ENCODE assay signal across 8 cellular contexts in genomic region chr15:59918994-59919951, GRCh38.
DNase-seq lines count a peak whose midpoint lies in the region; ATAC-seq and TF ChIP-seq lines count a peak whose summit lies in the region.

No MANE protein-coding gene starts in this region.

- peak; percentile 94 for ATAC-seq in GM21717 (IDR thresholded peaks at IDR 0.05; ENCODE audit: unreplicated experiment)

- H3K27ac ChIP-seq in MM.1S (ENCODE audit: low read length), result peak overlapping the region; percentile 13; the same call in 1 of the 2 replicates

- DNase-seq in EL, result peak; percentile 63
- DNase-seq in MM.1S, result no peak
- DNase-seq in astrocyte of the cerebellum (ENCODE audit: low read depth), result peak; percentile 43
- DNase-seq in stimulated activated CD8-positive, alpha-beta memory T cell treated with anti-CD3 and anti-CD28 coated beads, Interleukin-12 subunit alpha, Interleukin-12 subunit beta, amount 100 ng/mL, for 4 hours (ENCODE audit: low read depth), result peak; percentile 3
- DNase-seq in medulla oblongata (ENCODE audit: extremely low spot score), result no peak
- no peak for DNase-seq in COLO668 (lab: John Stamatoyannopoulos, UW; ENCODE audit: unreplicated experiment)
- no peak for DNase-seq in islet precursor cell

- no peaks in the 10 kb centered on the region for H3K9me2 ChIP-seq in MM.1S (replicated peaks; ENCODE audit: insufficient read depth, low read length)

- H3K79me2 ChIP-seq in MM.1S (ENCODE audit: low read length), result no peaks in the 10 kb centered on the region

- H2AFZ ChIP-seq in MM.1S (ENCODE audit: low read length), result peak overlapping the region; percentile 63; the same call in 1 of the 2 replicates

- TF ChIP-seq CTCF in MM.1S (IDR thresholded peaks at IDR 0.05; ENCODE audit: low read length), result no peak
- no peak for TF ChIP-seq CTCF in astrocyte of the cerebellum (IDR thresholded peaks at IDR 0.05; ENCODE audit: low read depth, low read length, missing control alignments)

- no peaks in the 10 kb centered on the region for H3F3A ChIP-seq in MM.1S (ENCODE audit: insufficient read depth, low read length)

- H3K4me3 ChIP-seq in MM.1S (ENCODE audit: low read length) (no peak overlapping the region), astrocyte of the cerebellum (ENCODE audit: low read depth, low read length) (no peak overlapping the region)

- no peaks in the 10 kb centered on the region for H4K20me1 ChIP-seq in MM.1S (ENCODE audit: insufficient read depth, low read length)

- in situ Hi-C loops in astrocyte of the cerebellum (cut with HindIII; ENCODE audit: low sequenced_read_pairs), result no loop called here

- H3K9ac ChIP-seq in MM.1S (ENCODE audit: low read length), result no peak overlapping the region; the same call in 1 of the 2 replicates

- no peaks in the 10 kb centered on the region for H3K27me3 ChIP-seq in MM.1S (replicated peaks; ENCODE audit: insufficient read depth, low read length)

- H3K4me1 ChIP-seq in MM.1S (ENCODE audit: low read length), result peaks cover 16% of the 10 kb centered on the region; the same call in 1 of the 2 replicates

- H3K36me3 ChIP-seq in MM.1S (replicated peaks; ENCODE audit: insufficient read depth, low read length), result no peaks in the 10 kb centered on the region

- peak overlapping the region; percentile 44; the same call in 1 of the 2 replicates for H3K4me2 ChIP-seq in MM.1S (ENCODE audit: low read depth, low read length)

- H3K9me3 ChIP-seq in MM.1S (replicated peaks; ENCODE audit: insufficient read depth, low read length), result no peaks in the 10 kb centered on the region

Comparison
In these comparisons a context has a peak if more than half of its experiments do, and no peak if none do; other contexts are left out.
1. DNase-seq: peak in EL (single experiment), astrocyte of the cerebellum (single experiment) and stimulated activated CD8-positive, alpha-beta memory T cell treated with anti-CD3 and anti-CD28 coated beads, Interleukin-12 subunit alpha, Interleukin-12 subunit beta, amount 100 ng/mL, for 4 hours (single experiment); none in MM.1S (single experiment), medulla oblongata (single experiment), COLO668 (single experiment) and islet precursor cell (single experiment).